In the genomic region with DNA sequence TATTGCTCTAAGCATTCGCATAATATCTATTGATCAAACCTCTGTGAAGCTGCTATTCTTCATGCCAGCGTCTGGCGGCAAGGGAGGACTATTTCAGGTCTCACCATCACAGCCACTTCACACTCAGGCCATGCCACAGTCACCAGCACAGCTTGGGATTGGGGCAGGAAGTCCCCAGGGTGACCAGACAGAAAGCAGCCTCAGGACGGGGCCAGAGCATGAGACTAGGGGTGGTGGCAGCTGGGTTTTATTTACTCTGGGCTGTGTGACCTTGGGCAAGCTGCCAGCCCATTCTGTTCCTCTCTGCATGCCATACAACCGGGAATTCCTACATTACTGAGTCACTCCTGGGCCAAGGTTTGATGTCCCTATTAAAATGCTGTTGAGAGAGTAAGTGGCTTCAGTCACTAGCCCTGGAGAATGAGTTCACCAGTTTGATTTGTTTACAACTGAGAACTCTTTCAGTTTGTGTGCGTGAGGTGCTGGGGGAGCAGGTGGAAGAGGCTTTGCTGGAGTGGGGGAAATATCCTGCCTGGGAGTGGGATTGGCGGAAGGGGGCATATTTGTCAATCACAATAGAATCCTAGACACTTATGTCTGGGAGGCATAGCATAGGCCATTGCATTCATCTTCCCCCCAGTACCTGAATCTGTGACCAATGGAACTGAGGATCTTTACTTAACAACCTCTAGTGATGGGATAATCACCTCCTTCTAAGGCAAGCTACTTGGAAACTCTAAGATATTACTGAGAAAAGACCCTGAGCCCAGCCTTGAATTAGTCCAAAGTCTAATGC, we compare ENCODE assay signal across 8 cellular contexts.
DNase-seq lines count a peak whose midpoint lies in the region; ATAC-seq and TF ChIP-seq lines count a peak whose summit lies in the region.

No MANE protein-coding gene starts in this region.

- no peaks in the 10 kb centered on the region for H3K36me3 Mint-ChIP-seq in natural killer cell
- H3K36me3 Mint-ChIP-seq in CD14-positive monocyte, result no peaks in the 10 kb centered on the region

- ATAC-seq in natural killer cell, result no peak
- no peak for ATAC-seq in GM18870 (IDR thresholded peaks at IDR 0.05; ENCODE audit: unreplicated experiment)

- intact Hi-C loops in natural killer cell (cut with micrococcal nuclease), result no loop called here
- intact Hi-C loops in CD14-positive monocyte (cut with micrococcal nuclease), result no loop called here

- POLR2A ChIA-PET in HEK293T (lab: Yijun Ruan, JAX), result no interaction called here

- in situ Hi-C loops in Caki2 (cut with HindIII; ENCODE audit: low pct_unique_long_range_greater_than_20kb, low sequenced_read_pairs), result no loop called here

- H3K27me3 Mint-ChIP-seq in natural killer cell (ENCODE audit: low read depth in 2 of 2) (peaks cover 6 to 12% of the 10 kb centered on the region in 2 donors), CD14-positive monocyte (ENCODE audit: low read depth in 3 of 3) (peaks cover 0 to 1% (median 0%) of the 10 kb centered on the region in 3 donors)

- H3K4me3 Mint-ChIP-seq in natural killer cell, result no peak overlapping the region
- H3K4me3 Mint-ChIP-seq in CD14-positive monocyte, result no peak overlapping the region

- TF ChIP-seq CTCF in natural killer cell (IDR thresholded peaks at IDR 0.05) (no peak), CD14-positive monocyte (IDR thresholded peaks at IDR 0.05) (no peak)

- CTCF ChIA-PET in HEK293T (lab: Yijun Ruan, JAX), result no interaction called here

- H3K9me3 Mint-ChIP-seq in natural killer cell (no peaks in the 10 kb centered on the region), CD14-positive monocyte (peaks cover 10 to 20% (median 16%) of the 10 kb centered on the region in 7 donors)

- peak; percentile 93 for DNase-seq in Caki2 (ENCODE audit: low read depth)
- DNase-seq in LHCN-M2 (ENCODE audit: low read depth), result peak; percentile 91
- peak; percentile 72 for DNase-seq in amniotic epithelial cell (ENCODE audit: low read depth)
- DNase-seq in kidney tubule cell (ENCODE audit: low spot score), result peak; percentile 98
- DNase-seq in natural killer cell, result no peak
- DNase-seq in HEK293T (ENCODE audit: extremely low spot score), result no peak
- no peak for DNase-seq in CD14-positive monocyte (ENCODE audit: low spot score)

- H3K4me1 Mint-ChIP-seq in natural killer cell (no peaks in the 10 kb centered on the region), CD14-positive monocyte (no peaks in the 10 kb centered on the region)

- H3K27ac Mint-ChIP-seq in natural killer cell, result no peak overlapping the region
- peak overlapping the region in 1 of 7 donors; percentile 16 for H3K27ac Mint-ChIP-seq in CD14-positive monocyte

TF ChIP-seq in HEK293T, 16 proteins besides CTCF, POLR2A, EP300 and RAD21:
- no peak for TF ChIP-seq FOXM1 (IDR thresholded peaks at IDR 0.05; ENCODE audit: borderline replicate concordance)
- no peak for TF ChIP-seq ELF4 (IDR thresholded peaks at IDR 0.05)
- no peak for TF ChIP-seq TARDBP (IDR thresholded peaks at IDR 0.05)
- no peak for TF ChIP-seq BHLHE40 (IDR thresholded peaks at IDR 0.05; ENCODE audit: borderline replicate concordance)
- no peak for TF ChIP-seq ZNF384 (IDR thresholded peaks at IDR 0.05)
- no peak for TF ChIP-seq CTBP1 (IDR thresholded peaks at IDR 0.05; ENCODE audit: borderline replicate concordance)
- no peak for TF ChIP-seq SUZ12 (IDR thresholded peaks at IDR 0.05)
- no peak for TF ChIP-seq LEF1 (IDR thresholded peaks at IDR 0.05; ENCODE audit: borderline replicate concordance)
- no peak for TF ChIP-seq L3MBTL2 (conservative IDR thresholded peaks at IDR 0.05)
- no peak for TF ChIP-seq HDGF (IDR thresholded peaks at IDR 0.05; ENCODE audit: borderline replicate concordance)
- no peak for TF ChIP-seq FOXA1 (IDR thresholded peaks at IDR 0.05)

Comparison
In these comparisons a context has a peak if more than half of its experiments do, and no peak if none do; other contexts are left out.
1. DNase-seq: peak in Caki2 (single experiment), LHCN-M2 (single experiment), amniotic epithelial cell (single experiment) and kidney tubule cell (single experiment); none in natural killer cell (single experiment), HEK293T (single experiment) and CD14-positive monocyte (single experiment).